In the genomic region with DNA sequence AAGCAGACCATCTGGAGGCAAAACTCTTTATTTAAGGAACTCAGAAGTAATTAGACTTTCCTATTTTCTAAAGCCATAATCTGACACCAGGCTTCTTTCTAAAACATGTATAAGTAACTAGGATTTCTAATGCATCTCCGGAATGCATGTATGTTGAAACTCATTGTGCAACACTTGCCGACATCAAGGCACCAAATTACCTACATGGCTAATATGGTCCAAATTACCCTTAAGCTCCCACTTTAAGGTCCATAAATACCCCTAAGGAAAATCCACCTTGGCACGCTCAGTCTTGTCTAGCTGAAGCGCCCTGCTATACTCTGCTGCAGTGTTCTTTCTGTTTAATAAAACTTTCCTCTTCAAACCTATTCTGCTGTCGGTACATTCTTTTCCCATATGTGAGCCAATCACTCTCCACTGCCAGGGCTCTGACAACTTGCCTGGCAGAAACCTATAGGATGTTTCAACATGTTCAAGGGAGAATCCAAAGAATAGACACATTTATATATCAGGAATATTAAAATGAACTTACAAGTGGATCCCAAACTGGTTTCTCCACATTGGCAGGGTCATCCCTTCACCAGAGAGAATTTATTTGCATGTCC, we compare ENCODE assay signal across 22 cellular contexts.
DNase-seq lines count a peak whose midpoint lies in the region; ATAC-seq, FAIRE-seq and TF ChIP-seq lines count a peak whose summit lies in the region.
"Had no signal": no experiment of that assay in that cellular context is flagged by ENCODE, and none has a peak within 500 bp of the region (broad histone marks: within the 10 kb centered on the region; RNA-seq: fewer than 3 reads in every experiment).

No MANE protein-coding gene starts in this region.

- DNase-seq in HepG2 (ENCODE audit: low spot score) (no peak), right lobe of liver (no peak), mammary epithelial cell (peak; percentile 72), foreskin fibroblast (peak; percentile 14 to 44), NCI-H82 (lab: John Stamatoyannopoulos, UW) (no peak), endodermal cell (no peak)
- DNase-seq: BE2C; CD4-positive, CD25-positive, alpha-beta regulatory T cell; COR-L47; GF-D8; NCI-H1436; NCI-H1930; NCI-H2171; NCI-H69; SHP77; SK-N-SH had no signal

- H3K27me3 ChIP-seq in HepG2 (ENCODE audit: control insufficient read depth in 1 of 2, insufficient read depth in 2 of 2, low read length in 2 of 2) (peaks cover 4 to 41% of the 10 kb centered on the region in 2 experiments; a peak in 3 of 5 replicates), right lobe of liver (no peaks in the 10 kb centered on the region), mammary epithelial cell (ENCODE audit: insufficient read depth, low read length) (no peaks in the 10 kb centered on the region), endodermal cell (ENCODE audit: control insufficient read depth, insufficient read depth, low read length, poor library complexity, severe bottlenecking) (no peaks in the 10 kb centered on the region)
- H3K27me3 ChIP-seq: BE2C had no signal

- no peaks in the 10 kb centered on the region for H3K79me2 ChIP-seq in HepG2 (ENCODE audit: insufficient read depth, low read length)
- no peaks in the 10 kb centered on the region for H3K79me2 ChIP-seq in mammary epithelial cell (ENCODE audit: insufficient read depth, low read length)

- peaks cover 28% of the 10 kb centered on the region for H3K4me1 Mint-ChIP-seq in endodermal cell
- H3K4me1 Mint-ChIP-seq: CD4-positive, CD25-positive, alpha-beta regulatory T cell had no signal

- H3K4me3 Mint-ChIP-seq in endodermal cell: no peak overlapping the region
- H3K4me3 Mint-ChIP-seq: CD4-positive, CD25-positive, alpha-beta regulatory T cell had no signal

- peaks cover 17% of the 10 kb centered on the region for H3K9me3 Mint-ChIP-seq in endodermal cell

- TF ChIP-seq CTCF in HepG2 (CRISPR knock-in tag; IDR thresholded peaks at IDR 0.05) (no peak), right lobe of liver (IDR thresholded peaks at IDR 0.05) (no peak), mammary epithelial cell (conservative IDR thresholded peaks at IDR 0.05 in 1 of 2, IDR thresholded peaks at IDR 0.05 in 1 of 2; ENCODE audit: extremely low read depth in 1 of 2, insufficient read depth in 1 of 2, low read depth in 1 of 2, low read length in 2 of 2) (no peak), foreskin fibroblast (IDR thresholded peaks at IDR 0.05; ENCODE audit: low read depth, low read length) (no peak), endodermal cell (conservative IDR thresholded peaks at IDR 0.05) (no peak)

- ATAC-seq in HepG2 (no peak), right lobe of liver (no peak), SK-N-SH treated with all-trans-retinoic acid at 6 μM for 48 hours (no peak), HG02623 (IDR thresholded peaks at IDR 0.05; ENCODE audit: unreplicated experiment) (no peak)

- no peak for FAIRE-seq in HepG2 (lab: Jason Lieb, UNC)
- FAIRE-seq: A204.1, HTR-8/SVneo, RCC 7860 had no signal

- no peak overlapping the region for H3K4me2 ChIP-seq in HepG2 (ENCODE audit: low read depth, low read length)
- peak overlapping the region; percentile 62 for H3K4me2 ChIP-seq in mammary epithelial cell (ENCODE audit: insufficient read depth, low read depth, low read length)
- H3K4me2 ChIP-seq: SK-N-SH had no signal

- intact Hi-C loops in HepG2 (cut with micrococcal nuclease; ENCODE audit: unreplicated experiment) (loop anchor here (10.0 kb wide), 1 partner anchor 531 kb away; no protein-coding TSS in a partner anchor), right lobe of liver (cut with DNase I) (no loop called here), mammary epithelial cell (cut with micrococcal nuclease) (loop anchor here (5.0 kb wide), 1 partner anchor 346 kb away; no protein-coding TSS in a partner anchor)

- in situ Hi-C loops in HepG2 (cut with HindIII; ENCODE audit: extremely low pct_ligation_motif_present, low pct_unique_long_range_greater_than_20kb) (no loop called here), mammary epithelial cell (cut with MboI; ENCODE audit: low sequenced_read_pairs in 2 of 2) (loop anchor here (10.0 to 25.0 kb wide), 4 partner anchors 201 to 534 kb away; a partner anchor contains a TSS)

- TF ChIP-seq EP300 in HepG2 (IDR thresholded peaks at IDR 0.05; ENCODE audit: low read depth in 2 of 2, low read length in 2 of 2) (no peak), HepG2 (CRISPR knock-in tag; IDR thresholded peaks at IDR 0.05; ENCODE audit: borderline replicate concordance) (no peak)

- H3K27ac ChIP-seq in HepG2 (ENCODE audit: extremely low read length, insufficient read depth, low read length) (no peak overlapping the region), right lobe of liver (no peak overlapping the region), mammary epithelial cell (ENCODE audit: insufficient read depth, low read depth, low read length) (peak overlapping the region; percentile 28), endodermal cell (ENCODE audit: low read depth, low read length) (no peak overlapping the region)

- H2AFZ ChIP-seq in HepG2 (ENCODE audit: low read length) (no peak overlapping the region), mammary epithelial cell (ENCODE audit: low read depth, low read length) (peak overlapping the region; percentile 80)

- CTCF ChIA-PET in HepG2 (lab: Yijun Ruan, JAX; ENCODE audit: low intra/inter-chr PET ratio, low total read pairs) (no interaction called here), mammary epithelial cell (lab: Charles Lee; ENCODE audit: low non-redundant PET) (no interaction called here)

- H3K36me3 Mint-ChIP-seq in endodermal cell (ENCODE audit: low read depth): peaks cover 7% of the 10 kb centered on the region
- H3K36me3 Mint-ChIP-seq: CD4-positive, CD25-positive, alpha-beta regulatory T cell had no signal

- H3K27me3 Mint-ChIP-seq in endodermal cell (ENCODE audit: insufficient read depth): peaks cover 2% of the 10 kb centered on the region

- TF ChIP-seq POLR2A in HepG2 (IDR thresholded peaks at IDR 0.05; ENCODE audit: insufficient read depth in 1 of 2, low read depth in 2 of 2, low read length in 2 of 2) (no peak), right lobe of liver (IDR thresholded peaks at IDR 0.05) (no peak)

- dilution Hi-C loops in mammary epithelial cell (cut with HindIII; ENCODE audit: low sequenced_read_pairs): no loop called here

- peaks cover 12% of the 10 kb centered on the region for H3K4me1 ChIP-seq in HepG2 (ENCODE audit: insufficient read depth, low read length)
- no peaks in the 10 kb centered on the region for H3K4me1 ChIP-seq in right lobe of liver
- peaks cover 34% of the 10 kb centered on the region for H3K4me1 ChIP-seq in mammary epithelial cell (ENCODE audit: insufficient read depth, low read length)
- no peaks in the 10 kb centered on the region for H3K4me1 ChIP-seq in endodermal cell (ENCODE audit: control insufficient read depth, insufficient read depth, low read length)
- H3K4me1 ChIP-seq: BE2C, HAP-1 had no signal

- no peak overlapping the region for H3K27ac Mint-ChIP-seq in endodermal cell
- H3K27ac Mint-ChIP-seq: CD4-positive, CD25-positive, alpha-beta regulatory T cell had no signal

- H3K36me3 ChIP-seq in HepG2 (replicated peaks in 1 of 2; ENCODE audit: control insufficient read depth in 1 of 2, insufficient read depth in 2 of 2, low read length in 2 of 2) (no peaks in the 10 kb centered on the region), right lobe of liver (no peaks in the 10 kb centered on the region), mammary epithelial cell (ENCODE audit: insufficient read depth, low read length) (no peaks in the 10 kb centered on the region), endodermal cell (ENCODE audit: control insufficient read depth, insufficient read depth, low read length) (no peaks in the 10 kb centered on the region)
- H3K36me3 ChIP-seq: BE2C, HAP-1 had no signal

- POLR2A ChIA-PET in HepG2 (lab: Yijun Ruan, JAX): no interaction called here

- no peak for TF ChIP-seq RAD21 in HepG2 (CRISPR knock-in tag; IDR thresholded peaks at IDR 0.05)

- no peak overlapping the region for H3K9ac ChIP-seq in HepG2 (ENCODE audit: insufficient read depth, low read depth, low read length)
- H3K9ac ChIP-seq in mammary epithelial cell (ENCODE audit: insufficient read depth, low read length): no peak overlapping the region
- no peak overlapping the region for H3K9ac ChIP-seq in endodermal cell (ENCODE audit: extremely low read depth, low read length, poor library complexity, severe bottlenecking)
- H3K9ac ChIP-seq: SK-N-SH had no signal

- WGBS in HepG2 (ENCODE audit: low lambda C conversion rate): 41% methylated on average over 5 of the region's 5 CpGs
- 88% methylated on average over 3 of the region's 5 CpGs for WGBS in right lobe of liver (ENCODE audit: insufficient coverage, low coverage, low lambda C conversion rate, missing lambda C conversion rate)
- WGBS in mammary epithelial cell (ENCODE audit: low coverage, missing lambda C conversion rate): 4% methylated on average over 5 of the region's 5 CpGs
- WGBS in endodermal cell (ENCODE audit: insufficient coverage in 1 of 2, insufficient read length in 1 of 2), 2 experiments: 89 to 95% methylated on average over 5 of the region's 5 CpGs

- H4K20me1 ChIP-seq in HepG2 (ENCODE audit: insufficient read depth, low read length) (no peaks in the 10 kb centered on the region), mammary epithelial cell (ENCODE audit: insufficient read depth, low read length) (no peaks in the 10 kb centered on the region)

- H3K4me3 ChIP-seq in HepG2 (replicated peaks in 1 of 3; ENCODE audit: insufficient read depth in 1 of 3, low read depth in 2 of 3, low read length in 3 of 3) (no peak overlapping the region), right lobe of liver (no peak overlapping the region), mammary epithelial cell (replicated peaks in 1 of 3; ENCODE audit: insufficient read depth in 1 of 3, low read depth in 2 of 3, low read length in 3 of 3) (peak overlapping the region in 2 of 3 experiments; percentile 6 to 15), foreskin fibroblast (ENCODE audit: low read depth in 1 of 2, low read length in 2 of 2) (no peak overlapping the region), endodermal cell (ENCODE audit: low read length) (no peak overlapping the region)
- H3K4me3 ChIP-seq: HAP-1 had no signal

- H3K9me3 ChIP-seq in HepG2 (ENCODE audit: low read length): no peaks in the 10 kb centered on the region
- no peaks in the 10 kb centered on the region for H3K9me3 ChIP-seq in right lobe of liver
- H3K9me3 ChIP-seq in mammary epithelial cell (replicated peaks; ENCODE audit: insufficient read depth, low read length): no peaks in the 10 kb centered on the region
- H3K9me3 ChIP-seq in endodermal cell (ENCODE audit: control insufficient read depth, low read length): peaks cover 14% of the 10 kb centered on the region
- H3K9me3 ChIP-seq: BE2C, HAP-1, SK-N-SH had no signal

- BruUV-seq in HepG2 (replicated peaks; lab: Mats Ljungman, UMichigan) (no TSS peak), mammary epithelial cell (replicated peaks; lab: Mats Ljungman, UMichigan) (no TSS peak)

TF ChIP-seq in HepG2, 621 proteins besides CTCF, POLR2A, EP300 and RAD21 (continues in another document):
- no peak for TF ChIP-seq SKI (IDR thresholded peaks at IDR 0.05; ENCODE audit: partially characterized antibody)

TF ChIP-seq in SK-N-SH treated with all-trans-retinoic acid at 6 μM for 48 hours, 23 proteins besides CTCF, POLR2A, EP300 and RAD21 (continues in another document):
- no peak for TF ChIP-seq RARB (CRISPR knock-in tag; IDR thresholded peaks at IDR 0.05)
- TF ChIP-seq GLIS3 (CRISPR knock-in tag; IDR thresholded peaks at IDR 0.05): no peak
- no peak for TF ChIP-seq ARNTL (CRISPR knock-in tag; IDR thresholded peaks at IDR 0.05; ENCODE audit: borderline replicate concordance, low read depth)
- no peak for TF ChIP-seq ZNF70 (CRISPR knock-in tag; IDR thresholded peaks at IDR 0.05)

Comparison
In these comparisons a context has a peak if more than half of its experiments do, and no peak if none do; other contexts are left out.
1. intact Hi-C loops: an anchor here in HepG2 (10.0 kb wide) and mammary epithelial cell (5.0 kb wide); none called in right lobe of liver.
2. DNase-seq: peak in mammary epithelial cell (single experiment) and foreskin fibroblast (2 of 2); none in HepG2 (single experiment), right lobe of liver (0 of 3), NCI-H82 (single experiment) and endodermal cell (single experiment).
3. H3K4me3 ChIP-seq: peak in mammary epithelial cell (2 of 3); none in HepG2 (0 of 3), right lobe of liver (0 of 3), foreskin fibroblast (0 of 2) and endodermal cell (single experiment).